ENCODE assay signal across 1 cellular context in genomic region chr10:7014721-7015120, GRCh38.
TF ChIP-seq lines count a peak whose summit lies in the region.

No MANE protein-coding gene starts in this region.

TF ChIP-seq in K562, 482 proteins besides CTCF, POLR2A, EP300 and RAD21 (continued from another document):
- TF ChIP-seq HMG20B (CRISPR knock-in tag; IDR thresholded peaks at IDR 0.05) = no peak
- no peak for TF ChIP-seq PRMT5 (CRISPR knock-in tag; IDR thresholded peaks at IDR 0.05)
- TF ChIP-seq TFAP4 (CRISPR knock-in tag; IDR thresholded peaks at IDR 0.05; ENCODE audit: borderline replicate concordance) = no peak
- TF ChIP-seq ARID1B (IDR thresholded peaks at IDR 0.05) = no peak
